ENCODE assay signal across 1 cellular context in the genomic region with DNA sequence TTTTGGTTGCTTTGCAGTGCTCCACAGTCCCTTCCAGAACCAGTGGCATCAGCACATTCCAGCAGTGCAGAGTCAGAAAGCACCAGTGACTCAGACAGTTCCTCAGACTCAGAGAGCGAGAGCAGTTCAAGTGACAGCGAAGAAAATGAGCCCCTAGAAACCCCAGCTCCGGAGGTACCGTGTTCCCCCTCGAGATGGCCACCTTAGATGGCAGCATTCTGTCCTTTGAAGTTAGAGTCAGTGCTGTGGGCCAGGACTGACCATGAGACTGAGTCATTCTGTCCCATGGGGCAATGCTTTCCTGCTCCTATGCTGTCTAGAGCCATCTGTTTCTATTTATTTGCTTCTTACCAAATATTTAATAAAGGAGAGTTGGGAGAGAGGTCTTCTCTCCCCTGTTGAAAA.
TF ChIP-seq lines count a peak whose summit lies in the region.

No MANE protein-coding gene starts in this region.

TF ChIP-seq in WTC11, 78 proteins besides CTCF, POLR2A, EP300 and RAD21 (continued from another document):
- TF ChIP-seq, protein P1, sequence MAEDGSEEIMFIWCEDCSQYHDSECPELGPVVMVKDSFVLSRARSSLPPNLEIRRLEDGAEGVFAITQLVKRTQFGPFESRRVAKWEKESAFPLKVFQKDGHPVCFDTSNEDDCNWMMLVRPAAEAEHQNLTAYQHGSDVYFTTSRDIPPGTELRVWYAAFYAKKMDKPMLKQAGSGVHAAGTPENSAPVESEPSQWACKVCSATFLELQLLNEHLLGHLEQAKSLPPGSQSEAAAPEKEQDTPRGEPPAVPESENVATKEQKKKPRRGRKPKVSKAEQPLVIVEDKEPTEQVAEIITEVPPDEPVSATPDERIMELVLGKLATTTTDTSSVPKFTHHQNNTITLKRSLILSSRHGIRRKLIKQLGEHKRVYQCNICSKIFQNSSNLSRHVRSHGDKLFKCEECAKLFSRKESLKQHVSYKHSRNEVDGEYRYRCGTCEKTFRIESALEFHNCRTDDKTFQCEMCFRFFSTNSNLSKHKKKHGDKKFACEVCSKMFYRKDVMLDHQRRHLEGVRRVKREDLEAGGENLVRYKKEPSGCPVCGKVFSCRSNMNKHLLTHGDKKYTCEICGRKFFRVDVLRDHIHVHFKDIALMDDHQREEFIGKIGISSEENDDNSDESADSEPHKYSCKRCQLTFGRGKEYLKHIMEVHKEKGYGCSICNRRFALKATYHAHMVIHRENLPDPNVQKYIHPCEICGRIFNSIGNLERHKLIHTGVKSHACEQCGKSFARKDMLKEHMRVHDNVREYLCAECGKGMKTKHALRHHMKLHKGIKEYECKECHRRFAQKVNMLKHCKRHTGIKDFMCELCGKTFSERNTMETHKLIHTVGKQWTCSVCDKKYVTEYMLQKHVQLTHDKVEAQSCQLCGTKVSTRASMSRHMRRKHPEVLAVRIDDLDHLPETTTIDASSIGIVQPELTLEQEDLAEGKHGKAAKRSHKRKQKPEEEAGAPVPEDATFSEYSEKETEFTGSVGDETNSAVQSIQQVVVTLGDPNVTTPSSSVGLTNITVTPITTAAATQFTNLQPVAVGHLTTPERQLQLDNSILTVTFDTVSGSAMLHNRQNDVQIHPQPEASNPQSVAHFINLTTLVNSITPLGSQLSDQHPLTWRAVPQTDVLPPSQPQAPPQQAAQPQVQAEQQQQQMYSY (CRISPR knock-in tag; IDR thresholded peaks at IDR 0.05): no peak
- TF ChIP-seq, protein P2, sequence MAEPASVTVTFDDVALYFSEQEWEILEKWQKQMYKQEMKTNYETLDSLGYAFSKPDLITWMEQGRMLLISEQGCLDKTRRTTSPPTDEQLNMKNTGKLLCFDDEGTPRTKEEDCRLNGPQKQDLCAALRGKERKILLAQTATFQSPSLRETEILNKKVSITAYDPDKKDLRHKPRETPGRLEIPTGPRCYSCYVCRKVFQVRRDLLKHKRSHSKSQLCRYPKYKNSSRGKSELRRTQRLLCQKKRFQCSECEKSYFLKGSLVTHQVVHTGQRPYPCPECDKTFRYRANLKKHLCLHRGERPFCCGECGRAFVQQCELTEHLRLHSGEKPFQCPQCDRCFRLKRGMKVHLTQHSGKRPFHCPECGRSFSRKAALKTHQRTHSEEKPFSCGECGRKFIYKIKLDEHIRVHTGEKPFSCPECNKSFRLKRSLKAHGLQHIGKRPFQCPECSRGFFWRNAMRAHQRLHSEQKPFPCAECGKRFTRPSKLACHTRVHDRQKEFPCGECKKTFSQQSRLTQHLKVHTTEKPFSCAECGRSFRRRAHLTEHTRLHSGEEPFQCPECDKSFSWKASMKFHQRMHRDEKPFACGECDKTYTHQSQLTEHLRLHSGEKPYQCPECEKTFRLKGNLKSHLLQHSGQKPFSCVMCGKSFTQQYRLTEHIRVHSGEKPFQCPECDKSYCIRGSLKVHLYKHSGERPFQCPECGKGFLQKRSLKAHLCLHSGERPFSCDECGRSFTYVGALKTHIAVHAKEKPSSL (CRISPR knock-in tag; conservative IDR thresholded peaks at IDR 0.05): no peak
- TF ChIP-seq, protein P3, sequence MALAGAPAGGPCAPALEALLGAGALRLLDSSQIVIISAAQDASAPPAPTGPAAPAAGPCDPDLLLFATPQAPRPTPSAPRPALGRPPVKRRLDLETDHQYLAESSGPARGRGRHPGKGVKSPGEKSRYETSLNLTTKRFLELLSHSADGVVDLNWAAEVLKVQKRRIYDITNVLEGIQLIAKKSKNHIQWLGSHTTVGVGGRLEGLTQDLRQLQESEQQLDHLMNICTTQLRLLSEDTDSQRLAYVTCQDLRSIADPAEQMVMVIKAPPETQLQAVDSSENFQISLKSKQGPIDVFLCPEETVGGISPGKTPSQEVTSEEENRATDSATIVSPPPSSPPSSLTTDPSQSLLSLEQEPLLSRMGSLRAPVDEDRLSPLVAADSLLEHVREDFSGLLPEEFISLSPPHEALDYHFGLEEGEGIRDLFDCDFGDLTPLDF (CRISPR knock-in tag; IDR thresholded peaks at IDR 0.05): no peak
- TF ChIP-seq OVOL2 (CRISPR knock-in tag; IDR thresholded peaks at IDR 0.05; ENCODE audit: borderline replicate concordance): no peak
- no peak for TF ChIP-seq NR3C1 (CRISPR knock-in tag; conservative IDR thresholded peaks at IDR 0.05; ENCODE audit: low read depth)
- TF ChIP-seq NFATC4 (CRISPR knock-in tag; IDR thresholded peaks at IDR 0.05): no peak
- no peak for TF ChIP-seq ETV6 (CRISPR knock-in tag; IDR thresholded peaks at IDR 0.05)
- TF ChIP-seq FOXK1 (CRISPR knock-in tag; IDR thresholded peaks at IDR 0.05): no peak
